ENCODE assay signal across 13 cellular contexts in the genomic region with DNA sequence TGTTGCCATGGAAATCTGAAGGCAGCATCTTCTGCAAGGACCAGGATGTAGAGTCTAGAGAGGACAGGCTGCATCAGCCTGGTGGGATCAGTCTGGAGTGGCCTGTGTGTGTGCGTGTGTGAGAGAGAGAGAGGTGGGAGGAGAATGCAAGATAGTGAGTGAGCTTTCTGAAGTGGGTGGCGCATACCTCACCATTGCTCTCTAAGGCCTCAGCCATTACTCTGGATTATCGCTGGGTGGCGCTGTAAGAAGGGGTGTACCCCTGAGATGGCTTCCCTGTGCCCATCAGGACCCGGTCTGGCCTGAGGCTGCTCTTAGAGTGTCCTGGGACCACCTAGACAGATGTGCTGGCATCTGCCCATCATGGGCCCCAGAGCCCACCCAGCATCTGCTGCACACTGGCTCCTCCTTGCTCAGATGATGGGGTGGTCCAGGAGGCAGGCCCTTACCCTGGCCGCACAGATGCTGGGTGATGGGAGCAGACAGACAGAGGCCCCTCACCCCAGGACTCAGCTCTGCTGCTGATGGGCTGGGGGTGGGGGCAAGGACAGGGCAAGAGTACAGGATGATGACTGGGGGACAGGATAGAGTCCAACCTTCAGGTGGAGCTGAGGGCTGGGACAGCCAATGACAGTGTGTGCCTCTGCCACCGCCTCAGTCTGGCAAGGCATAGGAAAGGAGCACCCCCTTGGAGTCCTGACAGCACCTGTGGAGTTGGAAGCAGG. TPM values are rescaled to one million over a fixed set of nuclear protein-coding genes. Genes with fewer than 3 reads are reported as not detected.
DNase-seq lines count a peak whose midpoint lies in the region; ATAC-seq and TF ChIP-seq lines count a peak whose summit lies in the region.
"Had no signal": no experiment of that assay in that cellular context is flagged by ENCODE, and none has a peak within 500 bp of the region (broad histone marks: within the 10 kb centered on the region; RNA-seq: fewer than 3 reads in every experiment).

No MANE protein-coding gene starts in this region.

- no peak for TF ChIP-seq POLR2A in spleen (IDR thresholded peaks at IDR 0.05)

- TF ChIP-seq CTCF in hepatocyte (IDR thresholded peaks at IDR 0.05; ENCODE audit: poor library complexity) (peak; percentile 10), spleen (IDR thresholded peaks at IDR 0.05 in 8 of 11, conservative IDR thresholded peaks at IDR 0.05 in 3 of 11) (no peak), OCI-LY7 (conservative IDR thresholded peaks at IDR 0.05; ENCODE audit: low read length) (no peak)

- 66% methylated on average over 7 of the region's 7 CpGs for WGBS in hepatocyte (ENCODE audit: low lambda C conversion rate, missing lambda C conversion rate)
- 58 to 71% (median 66%) methylated on average over 4 to 7 of the region's 7 CpGs for WGBS in spleen, 5 donors

- H3K36me3 Mint-ChIP-seq in activated CD4-positive, alpha-beta T cell treated with anti-CD3 and anti-CD28 coated beads for 36 hours (ENCODE audit: low read depth) = no peaks in the 10 kb centered on the region
- H3K36me3 Mint-ChIP-seq: activated CD4-positive, alpha-beta memory T cell treated with anti-CD3 and anti-CD28 coated beads for 36 hours had no signal

- no peaks in the 10 kb centered on the region for H3K4me1 Mint-ChIP-seq in activated CD4-positive, alpha-beta T cell treated with anti-CD3 and anti-CD28 coated beads for 36 hours

- H3K4me1 ChIP-seq in hepatocyte (ENCODE audit: insufficient read depth) (peaks cover 35% of the 10 kb centered on the region), spleen (peaks cover 0 to 4% (median 0%) of the 10 kb centered on the region in 6 donors), OCI-LY7 (ENCODE audit: insufficient read depth, low read length, poor library complexity, severe bottlenecking) (no peaks in the 10 kb centered on the region)

- H4K20me1 ChIP-seq in hepatocyte (ENCODE audit: insufficient read depth, poor library complexity, severe bottlenecking) = no peaks in the 10 kb centered on the region
- no peaks in the 10 kb centered on the region for H4K20me1 ChIP-seq in OCI-LY7 (ENCODE audit: insufficient read depth, low read length)

- peak; percentile 19 for DNase-seq in activated CD4-positive, alpha-beta T cell treated with anti-CD3 and anti-CD28 coated beads for 36 hours
- DNase-seq in activated CD4-positive, alpha-beta T cell treated with anti-CD3 and anti-CD28 coated beads for 4 hours = no peak
- DNase-seq in SK-MEL-5 (ENCODE audit: low read depth, low spot score) (peak; percentile 20), hepatocyte (ENCODE audit: low spot score) (no peak), spleen (peak; percentile 66), SW480 (ENCODE audit: low spot score) (no peak), superior temporal gyrus (ENCODE audit: extremely low spot score) (no peak), OCI-LY7 (ENCODE audit: low spot score) (no peak)
- DNase-seq: activated CD4-positive, alpha-beta memory T cell treated with anti-CD3 and anti-CD28 coated beads for 36 hours; effector CD8-positive, alpha-beta T cell; NCI-H1417; T-helper 17 cell had no signal

- BruUV-seq in OCI-LY7 (replicated peaks; lab: Mats Ljungman, UMichigan) = no TSS peak

- H3K79me2 ChIP-seq in hepatocyte (no peaks in the 10 kb centered on the region), OCI-LY7 (ENCODE audit: insufficient read depth, low read depth, low read length) (no peaks in the 10 kb centered on the region)

- no peak overlapping the region for H3K27ac ChIP-seq in hepatocyte
- H3K27ac ChIP-seq in spleen = no peak overlapping the region
- no peak overlapping the region for H3K27ac ChIP-seq in OCI-LY7 (ENCODE audit: low read depth, low read length, poor library complexity, severe bottlenecking)

- H3K36me3 ChIP-seq in hepatocyte (replicated peaks; ENCODE audit: insufficient read depth, low read depth) (no peaks in the 10 kb centered on the region), spleen (no peaks in the 10 kb centered on the region), OCI-LY7 (ENCODE audit: insufficient read depth, low read length) (no peaks in the 10 kb centered on the region)

- H3K9me3 ChIP-seq in hepatocyte (ENCODE audit: low read depth) (no peaks in the 10 kb centered on the region), spleen (no peaks in the 10 kb centered on the region), OCI-LY7 (ENCODE audit: low read length) (no peaks in the 10 kb centered on the region)

- no peak overlapping the region for H2AFZ ChIP-seq in hepatocyte
- H2AFZ ChIP-seq in OCI-LY7 (ENCODE audit: low read length) = no peak overlapping the region

- CTCF ChIA-PET in activated CD4-positive, alpha-beta T cell treated with anti-CD3 and anti-CD28 coated beads for 36 hours (lab: Charles Lee) = interaction anchor here (0.9 to 1.6 kb wide), 3 partner anchors 22 to 44 kb away, joined by 4 to 6 read pairs (median 5); no protein-coding TSS in a partner anchor
- CTCF ChIA-PET in OCI-LY7 (lab: Charles Lee; ENCODE audit: unreplicated experiment) = no interaction called here

- H3K4me3 Mint-ChIP-seq in activated CD4-positive, alpha-beta T cell treated with anti-CD3 and anti-CD28 coated beads for 36 hours = no peak overlapping the region
- H3K4me3 Mint-ChIP-seq: activated CD4-positive, alpha-beta memory T cell treated with anti-CD3 and anti-CD28 coated beads for 36 hours; T-helper 17 cell had no signal

- no peaks in the 10 kb centered on the region for H3K27me3 ChIP-seq in hepatocyte
- H3K27me3 ChIP-seq in spleen (replicated peaks in 1 of 7) = peaks cover 0 to 9% (median 0%) of the 10 kb centered on the region in 7 donors

- H3K4me3 ChIP-seq in hepatocyte (no peak overlapping the region), spleen (no peak overlapping the region), OCI-LY7 (ENCODE audit: low read depth, low read length, poor library complexity, severe bottlenecking) (no peak overlapping the region)
- H3K4me3 ChIP-seq: lung had no signal

- peak; percentile 23 for ATAC-seq in activated CD4-positive, alpha-beta T cell treated with anti-CD3 and anti-CD28 coated beads for 36 hours

- H3K9me2 ChIP-seq in hepatocyte (replicated peaks; ENCODE audit: insufficient read depth) = no peaks in the 10 kb centered on the region
- no peaks in the 10 kb centered on the region for H3K9me2 ChIP-seq in OCI-LY7 (ENCODE audit: insufficient read depth, low read length)

- H3K4me2 ChIP-seq in hepatocyte = no peak overlapping the region
- H3K4me2 ChIP-seq in OCI-LY7 (ENCODE audit: low read length) = no peak overlapping the region

- H3K9me3 Mint-ChIP-seq in activated CD4-positive, alpha-beta T cell treated with anti-CD3 and anti-CD28 coated beads for 36 hours (ENCODE audit: low read depth) = no peaks in the 10 kb centered on the region
- H3K9me3 Mint-ChIP-seq: activated CD4-positive, alpha-beta memory T cell treated with anti-CD3 and anti-CD28 coated beads for 36 hours had no signal

- in situ Hi-C loops in SK-MEL-5 (cut with HindIII; ENCODE audit: low pct_unique_long_range_greater_than_20kb, low sequenced_read_pairs) = no loop called here

- intact Hi-C loops in activated CD4-positive, alpha-beta T cell treated with anti-CD3 and anti-CD28 coated beads for 36 hours (cut with DNase I, micrococcal nuclease) = no loop called here
- intact Hi-C loops in spleen (cut with DNase I; ENCODE audit: low total_unique reads) (no loop called here), OCI-LY7 (cut with micrococcal nuclease; ENCODE audit: unreplicated experiment) (no loop called here)

- peaks cover 4% of the 10 kb centered on the region for H3K27me3 Mint-ChIP-seq in activated CD4-positive, alpha-beta T cell treated with anti-CD3 and anti-CD28 coated beads for 36 hours

- POLR2A ChIA-PET in activated CD4-positive, alpha-beta T cell treated with anti-CD3 and anti-CD28 coated beads for 36 hours (lab: Charles Lee) = no interaction called here
- POLR2A ChIA-PET in OCI-LY7 (lab: Charles Lee) = no interaction called here

- no peak overlapping the region for H3K27ac Mint-ChIP-seq in activated CD4-positive, alpha-beta T cell treated with anti-CD3 and anti-CD28 coated beads for 36 hours
- H3K27ac Mint-ChIP-seq: activated CD4-positive, alpha-beta memory T cell treated with anti-CD3 and anti-CD28 coated beads for 36 hours; T-helper 17 cell had no signal

RNA-seq across cellular contexts. Expression of a gene that starts 25.7 kb away (rescaled TPM):
- under 1 TPM; 0.33 to 0.48 TPM for total RNA-seq in activated CD4-positive, alpha-beta T cell treated with anti-CD3 and anti-CD28 coated beads for 36 hours
- total RNA-seq in SK-MEL-5 (2014; rRNA removed; shearing (Covaris generic)) = 10.0 and 10.4 TPM in 2 replicates
- polyA plus RNA-seq in SK-MEL-5 (2015; cell fraction: cytosol; rRNA removed) = 9.8 and 14.9 TPM in 2 replicates
- 56.4 and 60.0 TPM in 2 replicates for polyA plus RNA-seq in SK-MEL-5 (2015; cell fraction: nucleus; rRNA removed)
- total RNA-seq in hepatocyte (14.9 and 18.7 TPM in 2 replicates), spleen (1 to 10 TPM; 1.4 to 3.2 (median 2.1) TPM), OCI-LY7 (2022) (not detected in 2 replicates)
- polyA plus RNA-seq in hepatocyte (4.8 and 5.0 TPM in 2 replicates), spleen (under 1 TPM; 0.17 to 0.42 (median 0.21) TPM)
- total RNA-seq in OCI-LY7 (2014; rRNA removed; shearing (Covaris generic)) = not detected in 2 replicates

Comparison
In these comparisons a context has a peak if more than half of its experiments do, and no peak if none do; other contexts are left out.
1. DNase-seq: peak in activated CD4-positive, alpha-beta T cell treated with anti-CD3 and anti-CD28 coated beads for 36 hours (single experiment), SK-MEL-5 (single experiment) and spleen (single experiment); none in activated CD4-positive, alpha-beta T cell treated with anti-CD3 and anti-CD28 coated beads for 4 hours (0 of 2), hepatocyte (single experiment), SW480 (single experiment), superior temporal gyrus (single experiment) and OCI-LY7 (single experiment).